In genomic region chr2:4715065-4715464, GRCh38 we compare ENCODE assay signal across 20 cellular contexts.
DNase-seq lines count a peak whose midpoint lies in the region; ATAC-seq, FAIRE-seq and TF ChIP-seq lines count a peak whose summit lies in the region.
"Had no signal": no experiment of that assay in that cellular context is flagged by ENCODE, and none has a peak within 500 bp of the region (broad histone marks: within the 10 kb centered on the region; RNA-seq: fewer than 3 reads in every experiment).

No MANE protein-coding gene starts in this region.

- H3K27me3 ChIP-seq in liver (ENCODE audit: control insufficient read depth in 4 of 4, insufficient read depth in 4 of 4, low read length in 3 of 4) (no peaks in the 10 kb centered on the region), right lobe of liver (no peaks in the 10 kb centered on the region), NT2/D1 (ENCODE audit: insufficient read depth, insufficient read length) (no peaks in the 10 kb centered on the region)
- H3K27me3 ChIP-seq: esophagus muscularis mucosa had no signal

- intact Hi-C loops in right lobe of liver (cut with DNase I): no loop called here

- no peak for TF ChIP-seq POLR2A in right lobe of liver (IDR thresholded peaks at IDR 0.05)

- DNase-seq in right lobe of liver (no peak), NT2/D1 (ENCODE audit: low read depth, low spot score) (peak; percentile 39), choroid plexus epithelial cell (ENCODE audit: low read depth) (peak; percentile 30), urothelium cell line (ENCODE audit: low spot score) (peak; percentile 6), A172 (ENCODE audit: low spot score) (no peak), GM19240 (ENCODE audit: insufficient read length, low spot score) (no peak), HPDE6-E6E7 (ENCODE audit: extremely low spot score) (no peak)
- DNase-seq: activated CD8-positive, alpha-beta T cell treated with anti-CD3 and anti-CD28 coated beads for 36 hours; AML-193; anterior cingulate cortex; DMS 273 treated with DMSO at 0.1 percent for 48 hours; left ventricle myocardium inferior; naive B cell; NCI-H1930; psoas muscle; RPMI8226; T-helper 9 cell had no signal

- no peak for TF ChIP-seq CTCF in liver (IDR thresholded peaks at IDR 0.05; ENCODE audit: low read depth, low read length, missing input control)
- no peak for TF ChIP-seq CTCF in right lobe of liver (IDR thresholded peaks at IDR 0.05)
- TF ChIP-seq CTCF in choroid plexus epithelial cell (conservative IDR thresholded peaks at IDR 0.05; ENCODE audit: low read depth, low read length): peak; percentile 30

- 44% methylated on average over 2 of the region's 2 CpGs for WGBS in liver
- WGBS in right lobe of liver (ENCODE audit: insufficient coverage, low coverage, low lambda C conversion rate, missing lambda C conversion rate): 43% methylated on average over 2 of the region's 2 CpGs

- ATAC-seq in right lobe of liver: no peak
- ATAC-seq: activated CD8-positive, alpha-beta T cell treated with anti-CD3 and anti-CD28 coated beads for 36 hours; psoas muscle had no signal

- no peak for FAIRE-seq in urothelium cell line (lab: Jason Lieb, UNC)
- FAIRE-seq: H54 had no signal

- H3K4me3 ChIP-seq in liver (ENCODE audit: low read depth in 1 of 3, low read length in 3 of 3) (no peak overlapping the region), right lobe of liver (no peak overlapping the region), NT2/D1 (ENCODE audit: insufficient read length, low read depth) (no peak overlapping the region), choroid plexus epithelial cell (ENCODE audit: low read depth, low read length) (no peak overlapping the region)
- H3K4me3 ChIP-seq: esophagus muscularis mucosa, left ventricle myocardium inferior, psoas muscle had no signal

- H3K9ac ChIP-seq in liver (ENCODE audit: low read depth in 1 of 2, low read length in 2 of 2) (no peak overlapping the region), NT2/D1 (ENCODE audit: insufficient read length, low read depth) (no peak overlapping the region)

- H3K9me3 ChIP-seq in liver (ENCODE audit: control insufficient read depth in 4 of 4, low read length in 3 of 4) (no peaks in the 10 kb centered on the region), right lobe of liver (no peaks in the 10 kb centered on the region), NT2/D1 (ENCODE audit: insufficient read depth, low read length) (no peaks in the 10 kb centered on the region)

- TF ChIP-seq RAD21 in liver (IDR thresholded peaks at IDR 0.05): peak; percentile 28 to 45

- no peak overlapping the region for H3K27ac ChIP-seq in liver (ENCODE audit: low read depth in 1 of 2, low read length in 2 of 2)
- H3K27ac ChIP-seq in right lobe of liver: no peak overlapping the region
- H3K27ac ChIP-seq: esophagus muscularis mucosa, left ventricle myocardium inferior, psoas muscle had no signal

- H3K4me1 ChIP-seq in liver (ENCODE audit: control insufficient read depth in 4 of 4, insufficient read depth in 4 of 4, low read length in 3 of 4): no peaks in the 10 kb centered on the region
- H3K4me1 ChIP-seq in right lobe of liver: no peaks in the 10 kb centered on the region
- no peaks in the 10 kb centered on the region for H3K4me1 ChIP-seq in NT2/D1 (ENCODE audit: insufficient read depth, insufficient read length)
- H3K4me1 ChIP-seq: esophagus muscularis mucosa, left ventricle myocardium inferior, psoas muscle had no signal

- H3K36me3 ChIP-seq in liver (ENCODE audit: control insufficient read depth in 4 of 4, insufficient read depth in 3 of 4, low read depth in 1 of 4, low read length in 3 of 4): no peaks in the 10 kb centered on the region
- no peaks in the 10 kb centered on the region for H3K36me3 ChIP-seq in right lobe of liver
- no peaks in the 10 kb centered on the region for H3K36me3 ChIP-seq in NT2/D1 (ENCODE audit: insufficient read depth, insufficient read length, low read length)
- H3K36me3 ChIP-seq: esophagus muscularis mucosa, left ventricle myocardium inferior had no signal

TF ChIP-seq in liver, 16 proteins besides CTCF, POLR2A, EP300 and RAD21:
- TF ChIP-seq JUND (IDR thresholded peaks at IDR 0.05) (no peak), SP1 (IDR thresholded peaks at IDR 0.05) (no peak), YY1 (IDR thresholded peaks at IDR 0.05) (no peak), GABPA (IDR thresholded peaks at IDR 0.05 in 1 of 2, conservative IDR thresholded peaks at IDR 0.05 in 1 of 2) (no peak), ATF3 (IDR thresholded peaks at IDR 0.05) (no peak), EGR1 (IDR thresholded peaks at IDR 0.05; ENCODE audit: low read depth in 2 of 2) (no peak), REST (IDR thresholded peaks at IDR 0.05) (no peak), RXRA (IDR thresholded peaks at IDR 0.05) (no peak), HNF4A (conservative IDR thresholded peaks at IDR 0.05) (no peak), NR2F2 (IDR thresholded peaks at IDR 0.05) (no peak), FOXA2 (IDR thresholded peaks at IDR 0.05) (no peak), ZBTB33 (IDR thresholded peaks at IDR 0.05) (no peak), TAF1 (conservative IDR thresholded peaks at IDR 0.05) (no peak), MAX (IDR thresholded peaks at IDR 0.05) (no peak), HNF4G (IDR thresholded peaks at IDR 0.05) (no peak), FOXA1 (IDR thresholded peaks at IDR 0.05) (no peak)

Comparison
In these comparisons a context has a peak if more than half of its experiments do, and no peak if none do; other contexts are left out.
1. DNase-seq: peak in NT2/D1 (single experiment), choroid plexus epithelial cell (single experiment) and urothelium cell line (single experiment); none in right lobe of liver (0 of 3), A172 (single experiment), GM19240 (single experiment) and HPDE6-E6E7 (single experiment).